ENCODE assay signal across 30 cellular contexts in the genomic region with DNA sequence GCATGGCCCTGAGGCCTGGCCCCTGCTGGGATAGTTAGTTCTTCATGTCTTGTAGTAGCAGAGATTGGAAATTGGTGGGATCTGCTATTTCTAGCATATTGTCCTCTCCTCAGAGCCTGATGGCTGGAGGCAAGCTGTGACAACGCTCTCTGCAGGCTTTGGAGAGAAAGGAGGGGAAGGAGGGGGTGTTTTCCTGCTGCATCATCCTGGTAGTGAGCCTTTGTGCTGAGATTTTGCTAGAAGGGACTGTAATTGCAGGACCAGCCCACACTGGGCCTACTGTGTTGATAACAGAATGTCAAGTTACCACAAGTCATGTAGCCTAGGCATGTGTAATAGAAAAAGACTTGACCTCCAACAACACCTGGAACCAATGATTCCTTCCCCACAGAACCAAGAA.
"Had no signal": no experiment of that assay in that cellular context is flagged by ENCODE, and none has a peak within 500 bp of the region (broad histone marks: within the 10 kb centered on the region; RNA-seq: fewer than 3 reads in every experiment).

No MANE protein-coding gene starts in this region.

- H3K4me3 Mint-ChIP-seq: activated CD4-positive, alpha-beta T cell treated with anti-CD3 and anti-CD28 coated beads for 36 hours; activated CD4-positive, alpha-beta T cell treated with anti-CD3 and anti-CD28 coated beads, Interleukin-2, amount 10 ng/mL, durations not matched to agents 7 days and 5 days; activated CD8-positive, alpha-beta T cell treated with anti-CD3 and anti-CD28 coated beads, Interleukin-2, amount 10 ng/mL, durations not matched to agents 7 days and 5 days; activated naive CD4-positive, alpha-beta T cell treated with anti-CD3 and anti-CD28 coated beads, Interleukin-2, amount 50 U/mL, for 24 hours; activated T-cell treated with anti-CD3 and anti-CD28 coated beads, Interleukin-2, amount 50 U/mL, for 24 hours had no signal

- DNase-seq: activated CD4-positive, alpha-beta T cell treated with anti-CD3 and anti-CD28 coated beads for 36 hours; activated CD4-positive, alpha-beta T cell treated with anti-CD3 and anti-CD28 coated beads, Interleukin-2, amount 10 ng/mL, durations not matched to agents 7 days and 5 days; activated CD4-positive, alpha-beta T cell treated with anti-CD3 and anti-CD28 coated beads, Interleukin-2, amount 50 U/mL, for 48 hours; activated CD8-positive, alpha-beta T cell treated with anti-CD3 and anti-CD28 coated beads, Interleukin-2, amount 10 ng/mL, durations not matched to agents 7 days and 5 days; activated gamma-delta T cell; activated naive CD4-positive, alpha-beta T cell treated with Interleukin-2 at 50 U/mL for 16 hours; activated T-cell treated with anti-CD3 and anti-CD28 coated beads, Interleukin-2, amount 50 U/mL, for 24 hours; adrenal gland; body of pancreas; caudate nucleus; cerebellar nuclear complex; MG63; NCI-H1048; NCI-H1105 treated with DMSO at 0.1 percent for 48 hours; NCI-H1436; NCI-H1694; NCI-H1930; NCI-H2081 treated with DMSO at 0.1 percent for 48 hours; NCI-H226; NCI-H446 treated with DMSO at 0.1 percent for 48 hours; NCI-H524; NCI-H69; SHP77; SJCRH30 had no signal

- H3K4me1 ChIP-seq: adrenal gland, body of pancreas, breast epithelium, SJCRH30 had no signal

- H3K27me3 Mint-ChIP-seq: activated CD4-positive, alpha-beta T cell treated with anti-CD3 and anti-CD28 coated beads for 36 hours; activated naive CD4-positive, alpha-beta T cell treated with anti-CD3 and anti-CD28 coated beads, Interleukin-2, amount 50 U/mL, for 24 hours had no signal

- H3K27ac ChIP-seq: adrenal gland, body of pancreas, breast epithelium, SJCRH30, SK-N-MC had no signal

- H3K4me3 ChIP-seq: adrenal gland, body of pancreas, breast epithelium, MG63, SJCRH30, SK-N-MC had no signal

- H3K27ac Mint-ChIP-seq: activated CD4-positive, alpha-beta T cell treated with anti-CD3 and anti-CD28 coated beads for 36 hours; activated CD4-positive, alpha-beta T cell treated with anti-CD3 and anti-CD28 coated beads, Interleukin-2, amount 10 ng/mL, durations not matched to agents 7 days and 5 days; activated CD8-positive, alpha-beta T cell treated with anti-CD3 and anti-CD28 coated beads, Interleukin-2, amount 10 ng/mL, durations not matched to agents 7 days and 5 days; activated naive CD4-positive, alpha-beta T cell treated with anti-CD3 and anti-CD28 coated beads, Interleukin-2, amount 50 U/mL, for 24 hours; activated T-cell treated with anti-CD3 and anti-CD28 coated beads, Interleukin-2, amount 50 U/mL, for 24 hours; activated T-helper 2 cell treated with anti-CD3 and anti-CD28 coated beads, Interferon-gamma antibody, Interleukin-2, Interleukin-4, amounts not matched to agents 10 μg/mL and 5 μg/mL and 100 μg/mL, durations not matched to agents 14 hours and 24 hours and 36 hours had no signal

- H3K9me3 Mint-ChIP-seq: activated CD4-positive, alpha-beta T cell treated with anti-CD3 and anti-CD28 coated beads, Interleukin-2, amount 10 ng/mL, durations not matched to agents 7 days and 5 days; activated naive CD4-positive, alpha-beta T cell treated with anti-CD3 and anti-CD28 coated beads, Interleukin-2, amount 50 U/mL, for 24 hours; activated T-cell treated with anti-CD3 and anti-CD28 coated beads, Interleukin-2, amount 50 U/mL, for 24 hours; activated T-helper 2 cell treated with anti-CD3 and anti-CD28 coated beads, Interferon-gamma antibody, Interleukin-2, Interleukin-4, amounts not matched to agents 10 μg/mL and 5 μg/mL and 100 μg/mL, durations not matched to agents 14 hours and 24 hours and 36 hours had no signal

- H3K27me3 ChIP-seq: adrenal gland, body of pancreas, breast epithelium, MG63 had no signal

- H3K36me3 ChIP-seq: adrenal gland, breast epithelium, MG63, SJCRH30 had no signal

- H3K36me3 Mint-ChIP-seq: activated naive CD4-positive, alpha-beta T cell treated with anti-CD3 and anti-CD28 coated beads, Interleukin-2, amount 50 U/mL, for 24 hours had no signal

- H3K9me3 ChIP-seq: adrenal gland, body of pancreas, breast epithelium, MG63, SJCRH30 had no signal

- H3K4me1 Mint-ChIP-seq: activated CD4-positive, alpha-beta T cell treated with anti-CD3 and anti-CD28 coated beads for 36 hours; activated CD4-positive, alpha-beta T cell treated with anti-CD3 and anti-CD28 coated beads, Interleukin-2, amount 10 ng/mL, durations not matched to agents 7 days and 5 days; activated naive CD4-positive, alpha-beta T cell treated with anti-CD3 and anti-CD28 coated beads, Interleukin-2, amount 50 U/mL, for 24 hours had no signal

- FAIRE-seq: astrocyte, TTC549 had no signal
